In genomic region chr13:19601749-19602725, GRCh38 we compare ENCODE assay signal across 1 cellular context.
A peak's percentile ranks its signal among the peaks of the same experiment; 100 is the strongest.
TF ChIP-seq lines count a peak whose summit lies in the region.

No MANE protein-coding gene starts in this region.

TF ChIP-seq in HepG2, 621 proteins besides CTCF, POLR2A, EP300 and RAD21 (continued from another document and continues in another):
- no peak for TF ChIP-seq FOXP4 (CRISPR knock-in tag; IDR thresholded peaks at IDR 0.05)
- peak; percentile 30; the same call in 1 of the 2 replicates for TF ChIP-seq ZNF362 (CRISPR knock-in tag; IDR thresholded peaks at IDR 0.05; ENCODE audit: borderline replicate concordance)
- peak; percentile 38; the same call in 1 of the 2 replicates for TF ChIP-seq ATF3 (CRISPR knock-in tag; IDR thresholded peaks at IDR 0.05)
- no peak for TF ChIP-seq ZEB1 (IDR thresholded peaks at IDR 0.05; ENCODE audit: insufficient replicate concordance, low read depth)
- TF ChIP-seq IRF2 (CRISPR knock-in tag; IDR thresholded peaks at IDR 0.05), result no peak
- peak; percentile 76 for TF ChIP-seq POGK (CRISPR knock-in tag; conservative IDR thresholded peaks at IDR 0.05)
- TF ChIP-seq HINFP (CRISPR knock-in tag; IDR thresholded peaks at IDR 0.05; ENCODE audit: low read depth), result peak; percentile 47; the same call in 1 of the 2 replicates
- TF ChIP-seq SALL1 (CRISPR knock-in tag; IDR thresholded peaks at IDR 0.05), result peak; percentile 78
- TF ChIP-seq GABPB1 (CRISPR knock-in tag; IDR thresholded peaks at IDR 0.05), result peak; percentile 90
- no peak for TF ChIP-seq SRF (IDR thresholded peaks at IDR 0.05; ENCODE audit: low read depth, low read length)
- peak; percentile 45; the same call in 1 of the 2 replicates for TF ChIP-seq ZNF329 (CRISPR knock-in tag; IDR thresholded peaks at IDR 0.05; ENCODE audit: low read depth)
- TF ChIP-seq ZNF414 (CRISPR knock-in tag; IDR thresholded peaks at IDR 0.05), result no peak
- peak; percentile 30; the same call in 1 of the 2 replicates for TF ChIP-seq ZNF543 (CRISPR knock-in tag; IDR thresholded peaks at IDR 0.05)
- TF ChIP-seq FOXK1 (CRISPR knock-in tag; IDR thresholded peaks at IDR 0.05; ENCODE audit: borderline replicate concordance, low read depth), result 0 out of 2 replicates have a peak, but pooled peaks have one; percentile 46
- peak; percentile 62; the same call in 1 of the 2 replicates for TF ChIP-seq ZNF776 (CRISPR knock-in tag; IDR thresholded peaks at IDR 0.05)
- TF ChIP-seq CSRNP2 (CRISPR knock-in tag; conservative IDR thresholded peaks at IDR 0.05; ENCODE audit: low read depth), result no peak
- no peak for TF ChIP-seq PRDM4 (CRISPR knock-in tag; IDR thresholded peaks at IDR 0.05; ENCODE audit: borderline replicate concordance)
- no peak for TF ChIP-seq FOXA1 (IDR thresholded peaks at IDR 0.05)
- TF ChIP-seq FOXA1 (CRISPR knock-in tag; IDR thresholded peaks at IDR 0.05), result no peak
- TF ChIP-seq GTF2F1 (IDR thresholded peaks at IDR 0.05; ENCODE audit: low read length), result no peak
- TF ChIP-seq HNF1A (IDR thresholded peaks at IDR 0.05; ENCODE audit: low read depth), result no peak
- peak; percentile 44 for TF ChIP-seq HNF1A (CRISPR knock-in tag; IDR thresholded peaks at IDR 0.05; ENCODE audit: borderline replicate concordance)
- TF ChIP-seq ZNF263 (CRISPR knock-in tag; IDR thresholded peaks at IDR 0.05), result peak; percentile 27; the same call in 1 of the 2 replicates
- no peak; the same call in 1 of the 2 replicates for TF ChIP-seq KDM1A (CRISPR knock-in tag; IDR thresholded peaks at IDR 0.05)
- TF ChIP-seq PHF20 (CRISPR knock-in tag; IDR thresholded peaks at IDR 0.05), result 0 out of 2 replicates have a peak, but pooled peaks have one; percentile 35
- no peak for TF ChIP-seq HDAC2 (CRISPR knock-in tag; IDR thresholded peaks at IDR 0.05)
- TF ChIP-seq MEIS1 (CRISPR knock-in tag; IDR thresholded peaks at IDR 0.05; ENCODE audit: borderline replicate concordance), result peak; percentile 27; the same call in 1 of the 2 replicates
- no peak for TF ChIP-seq ZNF251 (CRISPR knock-in tag; IDR thresholded peaks at IDR 0.05)
- peak; percentile 55 for TF ChIP-seq POLR2AphosphoS5 (IDR thresholded peaks at IDR 0.05; ENCODE audit: low read depth, low read length)
- peak; percentile 83 for TF ChIP-seq PHF8 (CRISPR knock-in tag; IDR thresholded peaks at IDR 0.05)
- peak; percentile 25; the same call in 1 of the 2 replicates for TF ChIP-seq MED1 (CRISPR knock-in tag; IDR thresholded peaks at IDR 0.05)
- peak; percentile 54 for TF ChIP-seq XRCC5 (optimal IDR thresholded peaks at IDR 0.05; ENCODE audit: low read length)
- peak; percentile 45; the same call in 1 of the 2 replicates for TF ChIP-seq ATF7-NPFF (CRISPR knock-in tag; IDR thresholded peaks at IDR 0.05; ENCODE audit: low read depth)
- peak; percentile 69 for TF ChIP-seq THAP11 (CRISPR knock-in tag; IDR thresholded peaks at IDR 0.05)
- TF ChIP-seq TBX2 (CRISPR knock-in tag; IDR thresholded peaks at IDR 0.05; ENCODE audit: borderline replicate concordance), result peak; percentile 27; the same call in 1 of the 2 replicates
- TF ChIP-seq MAZ (IDR thresholded peaks at IDR 0.05; ENCODE audit: borderline replicate concordance, low read depth, low read length), result no peak; the same call in 1 of the 2 replicates
- peak; percentile 65 for TF ChIP-seq MAZ (CRISPR knock-in tag; IDR thresholded peaks at IDR 0.05; ENCODE audit: low read depth)
- TF ChIP-seq ZNF850 (CRISPR knock-in tag; conservative IDR thresholded peaks at IDR 0.05), result 0 out of 2 replicates have a peak, but pooled peaks have one; percentile 44
- peak; percentile 49; the same call in 1 of the 2 replicates for TF ChIP-seq BRF2 (CRISPR knock-in tag; IDR thresholded peaks at IDR 0.05)
- TF ChIP-seq ZNF784 (CRISPR knock-in tag; IDR thresholded peaks at IDR 0.05; ENCODE audit: borderline replicate concordance), result peak; percentile 63; the same call in 1 of the 2 replicates
- TF ChIP-seq FOXC1 (CRISPR knock-in tag; IDR thresholded peaks at IDR 0.05; ENCODE audit: borderline replicate concordance), result 0 out of 2 replicates have a peak, but pooled peaks have one; percentile 36
- 0 out of 2 replicates have a peak, but pooled peaks have one; percentile 17 for TF ChIP-seq GATAD1 (CRISPR knock-in tag; IDR thresholded peaks at IDR 0.05)
- peak; percentile 79 for TF ChIP-seq ZNF607 (CRISPR knock-in tag; IDR thresholded peaks at IDR 0.05; ENCODE audit: borderline replicate concordance)
